In genomic region chr6:56246941-56247653, GRCh38 we compare ENCODE assay signal across 9 cellular contexts. TPM values are rescaled to one million over a fixed set of nuclear protein-coding genes. Genes with fewer than 3 reads are reported as not detected.
A peak's percentile ranks its signal among the peaks of the same experiment; 100 is the strongest.
DNase-seq lines count a peak whose midpoint lies in the region; ATAC-seq and TF ChIP-seq lines count a peak whose summit lies in the region.
"Had no signal": no experiment of that assay in that cellular context is flagged by ENCODE, and none has a peak within 500 bp of the region (broad histone marks: within the 10 kb centered on the region; RNA-seq: fewer than 3 reads in every experiment).

Gene COL21A1, minus strand, starts transcription at chr6:56247580. Its CDS starts 64,962 bp downstream, at chr6:56182618.

- peak; percentile 70 for ATAC-seq in gastroesophageal sphincter
- ATAC-seq in HG02885 (IDR thresholded peaks at IDR 0.05; ENCODE audit: poor library complexity, unreplicated experiment), result no peak

- CTCF ChIA-PET in BJ (lab: Yijun Ruan, JAX), result no interaction called here

- POLR2A ChIA-PET in BJ (lab: Charles Lee), result no interaction called here

- peak within 1 kb of the TSS; percentile 30 for H3K4me3 ChIP-seq in BJ (ENCODE audit: low read depth, low read length)
- H3K4me3 ChIP-seq in NT2/D1 (ENCODE audit: insufficient read length, low read depth), result peak within 1 kb of the TSS; percentile 43
- peak within 1 kb of the TSS; percentile 49 to 61 for H3K4me3 ChIP-seq in gastroesophageal sphincter

- TF ChIP-seq CTCF in BJ (IDR thresholded peaks at IDR 0.05; ENCODE audit: insufficient read depth, low read depth, low read length) (peak; percentile 51), gastroesophageal sphincter (IDR thresholded peaks at IDR 0.05) (peak in 3 of 4 experiments; percentile 10 to 59 (median 38))

- 0% methylated on average over 6 of the region's 34 CpGs; no CpG with 5 or more reads in 1 of the 2 donors for WGBS in gastroesophageal sphincter (ENCODE audit: low coverage in 1 of 2), 2 donors

- H3K36me3 ChIP-seq in BJ (ENCODE audit: control insufficient read depth, insufficient read depth, low read length) (no peaks in the 10 kb centered on the region), NT2/D1 (ENCODE audit: insufficient read depth, insufficient read length, low read length) (no peaks in the 10 kb centered on the region), gastroesophageal sphincter (no peaks in the 10 kb centered on the region)

- H3K4me1 ChIP-seq in NT2/D1 (ENCODE audit: insufficient read depth, insufficient read length), result no peaks in the 10 kb centered on the region
- peaks cover 0 to 62% (median 5%) of the 10 kb centered on the region in 3 donors for H3K4me1 ChIP-seq in gastroesophageal sphincter

- H3K9me3 ChIP-seq in NT2/D1 (ENCODE audit: insufficient read depth, low read length), result no peaks in the 10 kb centered on the region
- H3K9me3 ChIP-seq in gastroesophageal sphincter, result no peaks in the 10 kb centered on the region

- no peak for TF ChIP-seq POLR2A in gastroesophageal sphincter (IDR thresholded peaks at IDR 0.05)

- peak within 1 kb of the TSS; percentile 51 for H3K9ac ChIP-seq in NT2/D1 (ENCODE audit: insufficient read length, low read depth)

- H3K27me3 ChIP-seq in BJ (ENCODE audit: control insufficient read depth, insufficient read depth, low read length), result peaks cover 9% of the 10 kb centered on the region; the same call in 1 of the 2 replicates
- no peaks in the 10 kb centered on the region for H3K27me3 ChIP-seq in NT2/D1 (ENCODE audit: insufficient read depth, insufficient read length)
- H3K27me3 ChIP-seq in gastroesophageal sphincter, result peaks cover 8% of the 10 kb centered on the region

- no peak for DNase-seq in BJ (ENCODE audit: low read depth)
- DNase-seq in NT2/D1 (ENCODE audit: low read depth, low spot score), result peak; percentile 52
- DNase-seq in occipital lobe (lab: John Stamatoyannopoulos, UW), result peak; percentile 8
- DNase-seq in activated gamma-delta T cell treated with Interleukin-2 at 50 U/mL for 16 hours, result no peak
- no peak for DNase-seq in inferior parietal cortex (ENCODE audit: extremely low spot score)
- no peak for DNase-seq in DMS114 treated with DMSO at 0.1 percent for 48 hours (lab: John Stamatoyannopoulos, UW; ENCODE audit: unreplicated experiment)

- peak within 1 kb of the TSS; percentile 56 to 85 (median 80) for H3K27ac ChIP-seq in gastroesophageal sphincter

- no peak for TF ChIP-seq EP300 in gastroesophageal sphincter (IDR thresholded peaks at IDR 0.05)

RNA-seq across cellular contexts. Expression of gene COL21A1, which starts in this region (rescaled TPM):
- polyA plus RNA-seq in BJ (2011; rRNA removed), result 0.07 and 0.25 TPM in 2 replicates
- polyA minus RNA-seq in BJ (2011; rRNA and poly(A)+ RNA removed), result not detected in 2 replicates
- total RNA-seq in gastroesophageal sphincter, result 10 to 100 TPM in 2 of 4 donors, 1 to 10 TPM in 2; 5.3 to 47.1 (median 15.6) TPM
- total RNA-seq in occipital lobe, result 1.9 TPM
- total RNA-seq: NCI-H460 had no signal

Comparison
In these comparisons a context has a peak if more than half of its experiments do, and no peak if none do; other contexts are left out.
1. DNase-seq: peak in NT2/D1 (single experiment) and occipital lobe (single experiment); none in BJ (single experiment), activated gamma-delta T cell treated with Interleukin-2 at 50 U/mL for 16 hours (single experiment), inferior parietal cortex (single experiment) and DMS114 treated with DMSO at 0.1 percent for 48 hours (single experiment).
2. Peak in every context shown above with its lines, with median percentiles within 50 percentile points of each other: H3K4me3 ChIP-seq.